ENCODE assay signal across 8 cellular contexts in the genomic region with DNA sequence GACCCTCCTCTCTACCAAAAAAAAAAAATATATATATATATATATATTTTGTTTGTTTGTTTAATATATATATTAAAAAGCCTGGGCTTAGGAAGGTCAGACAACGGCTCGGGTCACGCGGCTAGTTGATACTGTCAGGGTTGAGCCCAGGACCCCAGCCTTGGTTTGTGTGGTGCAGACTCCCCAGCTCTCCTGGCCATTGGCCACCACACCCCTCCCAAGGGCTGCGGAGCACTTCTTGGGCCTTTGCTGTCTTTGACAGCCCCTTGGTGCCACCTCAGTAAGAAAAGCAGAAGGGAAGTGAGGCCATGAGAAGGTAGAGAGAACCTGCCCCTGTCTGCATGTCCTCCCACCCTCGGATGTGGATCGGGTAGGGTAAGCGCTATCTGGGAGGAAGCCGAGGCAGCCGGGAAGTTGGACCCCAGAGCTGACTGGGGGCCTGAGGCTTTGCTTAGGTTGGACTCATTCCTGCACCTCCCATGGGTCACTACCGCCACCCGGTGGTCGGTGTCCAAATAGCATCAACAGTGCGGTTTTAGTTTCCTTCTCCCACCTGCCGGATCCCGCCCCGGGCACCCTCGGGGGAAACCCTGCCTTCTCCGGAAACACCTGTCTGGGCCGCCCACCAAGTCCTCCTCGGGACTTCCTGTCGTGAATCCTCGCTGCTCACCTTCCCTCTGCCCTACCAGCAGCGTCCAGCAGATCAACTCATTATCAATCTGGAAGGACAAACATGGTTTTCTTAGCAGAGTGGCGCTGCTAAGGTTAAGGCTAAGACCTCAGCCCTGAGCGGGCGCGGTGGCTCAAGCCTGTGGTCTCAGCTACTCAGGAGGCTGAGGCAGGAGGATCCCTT. TPM values are rescaled to one million over a fixed set of nuclear protein-coding genes. Genes with fewer than 3 reads are reported as not detected.
A peak's percentile ranks its signal among the peaks of the same experiment; 100 is the strongest.
DNase-seq lines count a peak whose midpoint lies in the region; ATAC-seq and TF ChIP-seq lines count a peak whose summit lies in the region.

No MANE protein-coding gene starts in this region.

- no peaks in the 10 kb centered on the region for H3K9me3 ChIP-seq in Panc1 (ENCODE audit: control insufficient read depth, insufficient read depth, low read depth, low read length)
- H3K9me3 ChIP-seq in neural progenitor cell (ENCODE audit: low read depth), result no peaks in the 10 kb centered on the region
- no peaks in the 10 kb centered on the region for H3K9me3 ChIP-seq in stomach smooth muscle (ENCODE audit: control insufficient read depth in 2 of 2, low read length in 2 of 2)

- TF ChIP-seq CTCF in Panc1 (IDR thresholded peaks at IDR 0.05) (peak; percentile 94), fibroblast of villous mesenchyme (IDR thresholded peaks at IDR 0.05; ENCODE audit: insufficient read depth, low read depth, low read length) (peak; percentile 93), neural progenitor cell (IDR thresholded peaks at IDR 0.05) (peak; percentile 93)

- BruUV-seq in Panc1 (replicated peaks; lab: Mats Ljungman, UMichigan), result no TSS peak

- H3K4me3 ChIP-seq in Panc1 (ENCODE audit: low read depth in 2 of 2, low read length in 2 of 2), result peak overlapping the region; percentile 56 to 69
- peak overlapping the region; percentile 58 for H3K4me3 ChIP-seq in fibroblast of villous mesenchyme (ENCODE audit: low read depth, low read length)
- H3K4me3 ChIP-seq in neural progenitor cell, result peak overlapping the region; percentile 33
- peak overlapping the region; percentile 64 to 74 for H3K4me3 ChIP-seq in stomach smooth muscle (ENCODE audit: low read length in 2 of 2)

- no peaks in the 10 kb centered on the region for H3K36me3 Mint-ChIP-seq in neural progenitor cell

- H3K27me3 ChIP-seq in Panc1 (ENCODE audit: control insufficient read depth, insufficient read depth, low read length) (no peaks in the 10 kb centered on the region), neural progenitor cell (peaks cover 46% of the 10 kb centered on the region), stomach smooth muscle (ENCODE audit: control insufficient read depth in 1 of 2, insufficient read depth in 2 of 2, low read length in 2 of 2) (peaks cover 3 to 6% of the 10 kb centered on the region in 2 donors)

- H3K4me1 ChIP-seq in Panc1 (ENCODE audit: control insufficient read depth, insufficient read depth, low read length) (0 out of 2 replicates have a peak, but pooled peaks cover 3% of the 10 kb centered on the region), neural progenitor cell (no peaks in the 10 kb centered on the region), stomach smooth muscle (ENCODE audit: control insufficient read depth, insufficient read depth, low read length) (peaks cover 6% of the 10 kb centered on the region)

- no peaks in the 10 kb centered on the region for H4K20me1 ChIP-seq in neural progenitor cell (ENCODE audit: low read depth)

- CTCF ChIA-PET in Panc1 (lab: Charles Lee), result interaction anchor here (0.7 kb wide), 1 partner anchor 86 kb away, joined by 4 read pairs; no protein-coding TSS in a partner anchor

- peak overlapping the region; percentile 81 for H3K4me3 Mint-ChIP-seq in neural progenitor cell

- POLR2A ChIA-PET in Panc1 (lab: Charles Lee), result no interaction called here

- intact Hi-C loops in Panc1 (cut with micrococcal nuclease; ENCODE audit: unreplicated experiment), result loop anchor here (1.0 to 10.0 kb wide), 3 partner anchors 294 to 576 kb away; no protein-coding TSS in a partner anchor

- ATAC-seq in GM21825 (IDR thresholded peaks at IDR 0.05; ENCODE audit: unreplicated experiment) (peak; percentile 93), Panc1 (peak; percentile 94)

- no peak overlapping the region for H3K27ac Mint-ChIP-seq in neural progenitor cell

- in situ Hi-C loops in G401 (cut with HindIII; ENCODE audit: low sequenced_read_pairs), result no loop called here
- in situ Hi-C loops in Panc1 (cut with HindIII; ENCODE audit: low pct_unique_long_range_greater_than_20kb, low sequenced_read_pairs), result no loop called here

- H3K27ac ChIP-seq in Panc1 (ENCODE audit: low read length) (no peak overlapping the region; the same call in 1 of the 2 replicates), neural progenitor cell (no peak overlapping the region), stomach smooth muscle (ENCODE audit: low read length) (no peak overlapping the region)

- no peaks in the 10 kb centered on the region for H3K9me3 Mint-ChIP-seq in neural progenitor cell

- H3K9ac ChIP-seq in neural progenitor cell, result no peak overlapping the region
- peak overlapping the region in 1 of 2 donors; percentile 55 for H3K9ac ChIP-seq in stomach smooth muscle (ENCODE audit: low read length in 2 of 2)

- H3K4me1 Mint-ChIP-seq in neural progenitor cell, result peaks cover 4% of the 10 kb centered on the region

- no peaks in the 10 kb centered on the region for H3K79me2 ChIP-seq in neural progenitor cell (ENCODE audit: low read depth)

- H3K27me3 Mint-ChIP-seq in neural progenitor cell (ENCODE audit: insufficient read depth, low read depth), result peaks cover 17% of the 10 kb centered on the region

- no peaks in the 10 kb centered on the region for H3K36me3 ChIP-seq in Panc1 (ENCODE audit: control insufficient read depth, insufficient read depth, low read length)
- no peaks in the 10 kb centered on the region for H3K36me3 ChIP-seq in neural progenitor cell
- H3K36me3 ChIP-seq in stomach smooth muscle (ENCODE audit: control insufficient read depth in 2 of 2, insufficient read depth in 2 of 2, low read length in 2 of 2), result no peaks in the 10 kb centered on the region

- H3K4me2 ChIP-seq in neural progenitor cell, result peak overlapping the region; percentile 68

- H3F3A ChIP-seq in neural progenitor cell (ENCODE audit: low read depth), result no peaks in the 10 kb centered on the region

- peak overlapping the region; percentile 95 for H2AFZ ChIP-seq in neural progenitor cell (replicated peaks)

- DNase-seq in G401 (ENCODE audit: low spot score) (peak; percentile 80), KG1 (lab: John Stamatoyannopoulos, UW) (peak; percentile 67), Panc1 (ENCODE audit: low read depth, low spot score) (peak; percentile 59), fibroblast of villous mesenchyme (ENCODE audit: low read depth) (peak; percentile 60), neural progenitor cell (ENCODE audit: low spot score) (peak; percentile 88)
- peak; percentile 80 to 83 for DNase-seq in activated T-helper 1 cell treated with anti-CD3 and anti-CD28 coated beads, Interleukin-2, amount 50 U/mL, for 16 hours (ENCODE audit: low read depth in 1 of 2, low spot score in 1 of 2)

RNA-seq across cellular contexts. Expression of a gene that starts 29.8 kb away (rescaled TPM):
- 77.1 and 81.0 TPM in 2 replicates for total RNA-seq in G401 (2014; rRNA removed; shearing (Covaris generic))
- total RNA-seq in Panc1 (2021; ENCODE audit: unreplicated experiment) (42.5 TPM), fibroblast of villous mesenchyme (41.6 and 53.1 TPM in 2 replicates), neural progenitor cell (ENCODE audit: low replicate concordance) (105 and 137 TPM in 2 replicates)
- polyA plus RNA-seq in Panc1 (2012; ENCODE audit: insufficient read length), result 27.8 TPM

RNA-seq across cellular contexts. Expression of a gene that starts 49.4 kb away (rescaled TPM):
- not detected in 2 replicates for total RNA-seq in G401 (2014; rRNA removed; shearing (Covaris generic))
- total RNA-seq in Panc1 (2021; ENCODE audit: unreplicated experiment), result 0.08 TPM
- 0.02 TPM for polyA plus RNA-seq in Panc1 (2012; ENCODE audit: insufficient read length)
- not detected in 2 replicates for total RNA-seq in fibroblast of villous mesenchyme
- total RNA-seq in neural progenitor cell (ENCODE audit: low replicate concordance), result not detected in 2 replicates
